In genomic region chr2:97748397-97748796, GRCh38 we compare ENCODE assay signal across 8 cellular contexts. TPM values are rescaled to one million over a fixed set of nuclear protein-coding genes. Genes with fewer than 3 reads are reported as not detected.
A peak's percentile ranks its signal among the peaks of the same experiment; 100 is the strongest.
DNase-seq lines count a peak whose midpoint lies in the region; ATAC-seq and TF ChIP-seq lines count a peak whose summit lies in the region.

No MANE protein-coding gene starts in this region.

- DNase-seq in NCI-H1417 (lab: John Stamatoyannopoulos, UW), result peak in 2 of 3 experiments; percentile 7 to 83
- DNase-seq in NCI-H1417 treated with DMSO at 0.1 percent for 48 hours (lab: John Stamatoyannopoulos, UW), result no peak
- DNase-seq in NCI-H345 (lab: John Stamatoyannopoulos, UW), result peak; percentile 69
- peak; percentile 43 to 54 for DNase-seq in activated CD8-positive, alpha-beta memory T cell treated with anti-CD3 and anti-CD28 coated beads for 4 hours (ENCODE audit: low read depth in 2 of 2)
- peak; percentile 85 for DNase-seq in glutamatergic neuron
- peak; percentile 47 for DNase-seq in stimulated activated CD4-positive, alpha-beta T cell treated with anti-CD3 and anti-CD28 coated beads, Interleukin-2, amount 100 ng/mL, for 4 hours (ENCODE audit: low read depth)

- H3K27me3 Mint-ChIP-seq in glutamatergic neuron (ENCODE audit: unreplicated experiment), result peaks cover 11% of the 10 kb centered on the region

- H3K4me3 Mint-ChIP-seq in glutamatergic neuron (ENCODE audit: unreplicated experiment), result peak overlapping the region; percentile 67

- H3K4me1 Mint-ChIP-seq in glutamatergic neuron (ENCODE audit: low read depth, unreplicated experiment), result peaks cover 27% of the 10 kb centered on the region

- H3K27ac Mint-ChIP-seq in glutamatergic neuron (ENCODE audit: unreplicated experiment), result peak overlapping the region; percentile 93

- peaks cover 3% of the 10 kb centered on the region for H3K9me3 Mint-ChIP-seq in glutamatergic neuron (ENCODE audit: unreplicated experiment)

- ATAC-seq in HG03095 (IDR thresholded peaks at IDR 0.05; ENCODE audit: unreplicated experiment) (no peak), HG03135 (IDR thresholded peaks at IDR 0.05; ENCODE audit: unreplicated experiment) (no peak)

- peak; percentile 64 for TF ChIP-seq CTCF in glutamatergic neuron (IDR thresholded peaks at IDR 0.05; ENCODE audit: partially characterized antibody, unreplicated experiment)

- H3K36me3 Mint-ChIP-seq in glutamatergic neuron (ENCODE audit: unreplicated experiment), result peaks cover 7% of the 10 kb centered on the region

RNA-seq across cellular contexts. Expression of gene ZAP70, which starts 35.0 kb away (rescaled TPM):
- 1.3 TPM for total RNA-seq in glutamatergic neuron (ENCODE audit: unreplicated experiment)
